ENCODE assay signal across 16 cellular contexts in genomic region chr20:35506872-35507638, GRCh38. TPM values are rescaled to one million over a fixed set of nuclear protein-coding genes. Genes with fewer than 3 reads are reported as not detected.
DNase-seq lines count a peak whose midpoint lies in the region; ATAC-seq lines count a peak whose summit lies in the region.
"Had no signal": no experiment of that assay in that cellular context is flagged by ENCODE, and none has a peak within 500 bp of the region (broad histone marks: within the 10 kb centered on the region; RNA-seq: fewer than 3 reads in every experiment).

No MANE protein-coding gene starts in this region.

- no peaks in the 10 kb centered on the region for H3K27me3 ChIP-seq in ACC112 (ENCODE audit: insufficient read depth, low read length)
- H3K27me3 ChIP-seq: ovary, stomach had no signal

- no peak for ATAC-seq in HG02642 (IDR thresholded peaks at IDR 0.05; ENCODE audit: poor library complexity, unreplicated experiment)
- ATAC-seq in GM21423 (IDR thresholded peaks at IDR 0.05; ENCODE audit: unreplicated experiment), result no peak
- ATAC-seq: left cardiac atrium had no signal

- H3K79me2 ChIP-seq in ACC112 (ENCODE audit: control insufficient read depth, insufficient read depth, low read length, unreplicated experiment), result no peaks in the 10 kb centered on the region

- H3K4me1 ChIP-seq in ACC112 (ENCODE audit: control insufficient read depth, insufficient read depth, low read length, unreplicated experiment), result peaks cover 10% of the 10 kb centered on the region

- no peak overlapping the region for H3K4me3 ChIP-seq in ACC112 (ENCODE audit: low read depth, low read length)
- H3K4me3 ChIP-seq: ovary, stomach had no signal

- H3K27me3 Mint-ChIP-seq in activated T-helper 1 cell treated with anti-CD3 and anti-CD28 coated beads, Interleukin-12 subunit alpha, Interleukin-12 subunit beta, Interleukin-2, Interleukin-4 antibody, amounts not matched to agents 30 ng/mL and 10 ng/mL and 1 ng/mL, durations not matched to agents 14 hours and 24 hours and 36 hours (ENCODE audit: insufficient read depth), result no peaks in the 10 kb centered on the region
- H3K27me3 Mint-ChIP-seq in immature natural killer cell (ENCODE audit: low read depth in 3 of 3), result peaks cover 0 to 2% (median 0%) of the 10 kb centered on the region in 3 donors

- H3K4me3 Mint-ChIP-seq in activated T-helper 1 cell treated with anti-CD3 and anti-CD28 coated beads, Interleukin-12 subunit alpha, Interleukin-12 subunit beta, Interleukin-2, Interleukin-4 antibody, amounts not matched to agents 30 ng/mL and 10 ng/mL and 1 ng/mL, durations not matched to agents 14 hours and 24 hours and 36 hours, result no peak overlapping the region
- no peak overlapping the region for H3K4me3 Mint-ChIP-seq in immature natural killer cell

- H3K36me3 Mint-ChIP-seq in activated T-helper 1 cell treated with anti-CD3 and anti-CD28 coated beads, Interleukin-12 subunit alpha, Interleukin-12 subunit beta, Interleukin-2, Interleukin-4 antibody, amounts not matched to agents 30 ng/mL and 10 ng/mL and 1 ng/mL, durations not matched to agents 14 hours and 24 hours and 36 hours (ENCODE audit: low read depth), result peaks cover 59% of the 10 kb centered on the region
- H3K36me3 Mint-ChIP-seq in immature natural killer cell, result peaks cover 17 to 68% (median 41%) of the 10 kb centered on the region in 3 donors

- intact Hi-C loops in activated T-helper 1 cell treated with anti-CD3 and anti-CD28 coated beads, Interleukin-12 subunit alpha, Interleukin-12 subunit beta, Interleukin-2, Interleukin-4 antibody, amounts not matched to agents 30 ng/mL and 10 ng/mL and 1 ng/mL, durations not matched to agents 14 hours and 24 hours and 36 hours (cut with micrococcal nuclease), result no loop called here

- peak overlapping the region; percentile 19 for H3K27ac Mint-ChIP-seq in activated T-helper 1 cell treated with anti-CD3 and anti-CD28 coated beads, Interleukin-12 subunit alpha, Interleukin-12 subunit beta, Interleukin-2, Interleukin-4 antibody, amounts not matched to agents 30 ng/mL and 10 ng/mL and 1 ng/mL, durations not matched to agents 14 hours and 24 hours and 36 hours
- peak overlapping the region; percentile 45 to 80 (median 61) for H3K27ac Mint-ChIP-seq in immature natural killer cell

- H3K9me3 Mint-ChIP-seq in activated T-helper 1 cell treated with anti-CD3 and anti-CD28 coated beads, Interleukin-12 subunit alpha, Interleukin-12 subunit beta, Interleukin-2, Interleukin-4 antibody, amounts not matched to agents 30 ng/mL and 10 ng/mL and 1 ng/mL, durations not matched to agents 14 hours and 24 hours and 36 hours, result no peaks in the 10 kb centered on the region
- no peaks in the 10 kb centered on the region for H3K9me3 Mint-ChIP-seq in immature natural killer cell

- DNase-seq in ELR (ENCODE audit: low read depth) (peak; percentile 69), immature natural killer cell (no peak), AG08396 (ENCODE audit: low spot score) (no peak), 8988T (no peak)
- no peak for DNase-seq in activated T-helper 1 cell treated with anti-CD3 and anti-CD28 coated beads, Interleukin-12 subunit alpha, Interleukin-12 subunit beta, Interleukin-2, Interleukin-4 antibody, amounts not matched to agents 30 ng/mL and 10 ng/mL and 1 ng/mL, durations not matched to agents 14 hours and 24 hours and 36 hours (ENCODE audit: low spot score)
- DNase-seq: foreskin melanocyte, left cardiac atrium, NCI-H510A treated with DMSO at 0.1 percent for 48 hours, ovary, RPMI8226, stomach, T1000 had no signal

- H3K4me1 Mint-ChIP-seq in activated T-helper 1 cell treated with anti-CD3 and anti-CD28 coated beads, Interleukin-12 subunit alpha, Interleukin-12 subunit beta, Interleukin-2, Interleukin-4 antibody, amounts not matched to agents 30 ng/mL and 10 ng/mL and 1 ng/mL, durations not matched to agents 14 hours and 24 hours and 36 hours (ENCODE audit: low read depth), result peaks cover 18% of the 10 kb centered on the region
- H3K4me1 Mint-ChIP-seq in immature natural killer cell, result peaks cover 38 to 52% of the 10 kb centered on the region in 2 donors

- peaks cover 21% of the 10 kb centered on the region for H3K36me3 ChIP-seq in ACC112 (ENCODE audit: insufficient read depth, low read length)
- H3K36me3 ChIP-seq: ovary had no signal

- H2AFZ ChIP-seq in ACC112 (ENCODE audit: low read length, unreplicated experiment), result no peak overlapping the region

- H3K27ac ChIP-seq in ACC112 (ENCODE audit: low read depth, low read length), result peak overlapping the region; percentile 21; the same call in 1 of the 2 replicates
- H3K27ac ChIP-seq: C4-2B, ovary, stomach had no signal

RNA-seq across cellular contexts. Expression of gene C20orf173, which starts 22.4 kb away (rescaled TPM):
- not detected in 2 replicates for total RNA-seq in activated T-helper 1 cell treated with anti-CD3 and anti-CD28 coated beads, Interleukin-12 subunit alpha, Interleukin-12 subunit beta, Interleukin-2, Interleukin-4 antibody, amounts not matched to agents 30 ng/mL and 10 ng/mL and 1 ng/mL, durations not matched to agents 14 hours and 24 hours and 36 hours
- not detected for polyA plus RNA-seq in immature natural killer cell
- total RNA-seq: left cardiac atrium, ovary, stomach had no signal
- polyA plus RNA-seq: ovary, stomach had no signal

RNA-seq across cellular contexts. Expression of gene ERGIC3, which starts 34.8 kb away (rescaled TPM):
- 132 and 137 TPM in 2 replicates for total RNA-seq in activated T-helper 1 cell treated with anti-CD3 and anti-CD28 coated beads, Interleukin-12 subunit alpha, Interleukin-12 subunit beta, Interleukin-2, Interleukin-4 antibody, amounts not matched to agents 30 ng/mL and 10 ng/mL and 1 ng/mL, durations not matched to agents 14 hours and 24 hours and 36 hours
- 100 to 1,000 TPM; 102 to 169 (median 138) TPM for polyA plus RNA-seq in immature natural killer cell

RNA-seq across cellular contexts. Expression of gene CEP250, which starts 51.7 kb away (rescaled TPM):
- total RNA-seq in activated T-helper 1 cell treated with anti-CD3 and anti-CD28 coated beads, Interleukin-12 subunit alpha, Interleukin-12 subunit beta, Interleukin-2, Interleukin-4 antibody, amounts not matched to agents 30 ng/mL and 10 ng/mL and 1 ng/mL, durations not matched to agents 14 hours and 24 hours and 36 hours, result 44.4 and 45.6 TPM in 2 replicates
- polyA plus RNA-seq in immature natural killer cell, result 10 to 100 TPM in 1 of 3 donors, 1 to 10 TPM in 2; 2.5 to 22.4 (median 4.4) TPM
